In the genomic region with DNA sequence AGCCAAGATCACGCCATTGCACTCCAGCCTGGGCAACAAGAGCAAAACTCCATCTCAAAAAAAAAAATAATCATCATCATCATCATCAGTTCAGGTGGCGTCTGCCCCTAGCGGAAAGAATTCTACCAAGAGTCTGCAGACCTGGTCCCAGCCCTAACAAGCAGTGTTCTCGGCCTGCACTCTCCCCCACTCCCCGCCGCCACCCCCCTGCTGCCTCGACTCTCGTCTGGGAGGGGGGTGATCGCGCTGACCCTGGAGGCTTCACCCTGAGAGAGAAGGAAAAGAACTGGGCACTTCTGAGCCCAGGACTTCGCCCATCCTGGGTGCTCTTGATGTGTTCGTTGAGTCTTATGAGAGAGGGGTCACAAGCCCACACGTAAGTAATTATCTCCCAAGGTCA, we compare ENCODE assay signal across 23 cellular contexts.
DNase-seq lines count a peak whose midpoint lies in the region; ATAC-seq, FAIRE-seq and TF ChIP-seq lines count a peak whose summit lies in the region.
"Had no signal": no experiment of that assay in that cellular context is flagged by ENCODE, and none has a peak within 500 bp of the region (broad histone marks: within the 10 kb centered on the region; RNA-seq: fewer than 3 reads in every experiment).

No MANE protein-coding gene starts in this region.

- no peak overlapping the region for H2AFZ ChIP-seq in GM23338

- no TSS peak for BruUV-seq in MCF 10A (replicated peaks; lab: Mats Ljungman, UMichigan)

- CTCF ChIA-PET in MCF 10A (lab: Yijun Ruan, JAX) (no interaction called here), WTC11 (lab: Charles Lee) (interaction anchor here (0.8 to 0.9 kb wide), 2 partner anchors 10 to 35 kb away, joined by 3 to 4 read pairs; no protein-coding TSS in a partner anchor)
- CTCF ChIA-PET in activated naive CD4-positive, alpha-beta T cell treated with anti-CD3 and anti-CD28 coated beads, Interleukin-2, amount 10 ng/mL, durations not matched to agents 7 days and 5 days (lab: Charles Lee) = no interaction called here

- H3K4me1 ChIP-seq in breast epithelium (no peaks in the 10 kb centered on the region), GM23338 (ENCODE audit: insufficient read depth) (no peaks in the 10 kb centered on the region)
- H3K4me1 ChIP-seq: HAP-1 had no signal

- POLR2A ChIA-PET in MCF 10A (lab: Yijun Ruan, JAX) = no interaction called here
- POLR2A ChIA-PET in WTC11 (lab: Charles Lee) = no interaction called here

- no peaks in the 10 kb centered on the region for H3K9me2 ChIP-seq in GM23338 (ENCODE audit: insufficient read depth)

- FAIRE-seq in GM12891 (lab: Jason Lieb, UNC) = no peak
- FAIRE-seq: A204.1, G401.6, GM12878, GM18507 had no signal

- H3K27ac Mint-ChIP-seq in MCF 10A (ENCODE audit: low read depth, unreplicated experiment) = peak overlapping the region; percentile 14
- no peak overlapping the region for H3K27ac Mint-ChIP-seq in GM23338
- no peak overlapping the region for H3K27ac Mint-ChIP-seq in WTC11
- peak overlapping the region; percentile 36 for H3K27ac Mint-ChIP-seq in nephron progenitor cell
- H3K27ac Mint-ChIP-seq in activated naive CD4-positive, alpha-beta T cell treated with anti-CD3 and anti-CD28 coated beads, Interleukin-2, amount 10 ng/mL, durations not matched to agents 7 days and 5 days = no peak overlapping the region
- H3K27ac Mint-ChIP-seq: B cell; CD4-positive, alpha-beta memory T cell; HFFc6 had no signal

- intact Hi-C loops in MCF 10A (cut with micrococcal nuclease) (no loop called here), breast epithelium (cut with DNase I; ENCODE audit: low total_unique reads) (no loop called here)

- H3K27me3 Mint-ChIP-seq in MCF 10A (ENCODE audit: insufficient read depth, unreplicated experiment) = no peaks in the 10 kb centered on the region
- H3K27me3 Mint-ChIP-seq in GM23338 (ENCODE audit: insufficient read depth, low read depth, poor library complexity) = peaks cover 4% of the 10 kb centered on the region
- no peaks in the 10 kb centered on the region for H3K27me3 Mint-ChIP-seq in WTC11 (ENCODE audit: low read depth)
- H3K27me3 Mint-ChIP-seq in nephron progenitor cell (ENCODE audit: low read depth, poor library complexity) = no peaks in the 10 kb centered on the region
- H3K27me3 Mint-ChIP-seq in activated naive CD4-positive, alpha-beta T cell treated with anti-CD3 and anti-CD28 coated beads, Interleukin-2, amount 10 ng/mL, durations not matched to agents 7 days and 5 days = peaks cover 4% of the 10 kb centered on the region
- H3K27me3 Mint-ChIP-seq: B cell; CD4-positive, alpha-beta memory T cell had no signal

- no peak overlapping the region for H3K4me2 ChIP-seq in GM23338

- no peaks in the 10 kb centered on the region; the same call in 1 of the 2 replicates for H4K20me1 ChIP-seq in GM23338 (replicated peaks; ENCODE audit: insufficient read depth)

- TF ChIP-seq POLR2A in breast epithelium (IDR thresholded peaks at IDR 0.05) (no peak), GM12891 (IDR thresholded peaks at IDR 0.05; ENCODE audit: low read depth, low read length) (no peak)

- no peaks in the 10 kb centered on the region for H3K36me3 Mint-ChIP-seq in MCF 10A (ENCODE audit: insufficient read depth, unreplicated experiment)
- no peaks in the 10 kb centered on the region for H3K36me3 Mint-ChIP-seq in GM23338 (ENCODE audit: low read depth)
- H3K36me3 Mint-ChIP-seq in WTC11 = no peaks in the 10 kb centered on the region
- H3K36me3 Mint-ChIP-seq in nephron progenitor cell (ENCODE audit: low read depth) = no peaks in the 10 kb centered on the region
- no peaks in the 10 kb centered on the region for H3K36me3 Mint-ChIP-seq in activated naive CD4-positive, alpha-beta T cell treated with anti-CD3 and anti-CD28 coated beads, Interleukin-2, amount 10 ng/mL, durations not matched to agents 7 days and 5 days
- H3K36me3 Mint-ChIP-seq: CD4-positive, alpha-beta memory T cell had no signal

- DNase-seq in MCF 10A (ENCODE audit: unreplicated experiment) (no peak), breast epithelium (ENCODE audit: low spot score in 2 of 2) (no peak), GM23338 (ENCODE audit: low spot score) (no peak), WTC11 (ENCODE audit: low spot score) (no peak), nephron progenitor cell (no peak), GM12891 (ENCODE audit: insufficient read length, low spot score) (no peak), NCI-H1092 treated with DMSO at 0.1 percent for 48 hours (lab: John Stamatoyannopoulos, UW) (no peak)
- no peak for DNase-seq in activated naive CD4-positive, alpha-beta T cell treated with anti-CD3 and anti-CD28 coated beads, Interleukin-2, amount 10 ng/mL, durations not matched to agents 7 days and 5 days
- DNase-seq: C1 segment of cervical spinal cord; Calu3; CD4-positive, alpha-beta memory T cell; COR-L47; DMS53; DMS79 treated with DMSO at 0.1 percent for 48 hours; GOT3; HFFc6 had no signal

- H3F3A ChIP-seq in GM23338 (replicated peaks; ENCODE audit: low read depth) = no peaks in the 10 kb centered on the region

- H3K4me1 Mint-ChIP-seq in MCF 10A (ENCODE audit: insufficient read depth, unreplicated experiment) (peaks cover 14% of the 10 kb centered on the region), GM23338 (peaks cover 8% of the 10 kb centered on the region), WTC11 (peaks cover 9% of the 10 kb centered on the region), nephron progenitor cell (peaks cover 42% of the 10 kb centered on the region)
- H3K4me1 Mint-ChIP-seq in activated naive CD4-positive, alpha-beta T cell treated with anti-CD3 and anti-CD28 coated beads, Interleukin-2, amount 10 ng/mL, durations not matched to agents 7 days and 5 days = no peaks in the 10 kb centered on the region
- H3K4me1 Mint-ChIP-seq: B cell; CD4-positive, alpha-beta memory T cell had no signal

- H3K4me3 ChIP-seq in breast epithelium = no peak overlapping the region
- no peak overlapping the region for H3K4me3 ChIP-seq in GM23338
- H3K4me3 ChIP-seq: GM12878, HAP-1 had no signal

- no peak overlapping the region for H3K27ac ChIP-seq in breast epithelium
- H3K27ac ChIP-seq in GM23338 (ENCODE audit: low read depth) = no peak overlapping the region
- H3K27ac ChIP-seq: 22Rv1 had no signal

- H3K9me3 ChIP-seq in breast epithelium = no peaks in the 10 kb centered on the region
- H3K9me3 ChIP-seq: HAP-1 had no signal

- TF ChIP-seq CTCF in MCF 10A (IDR thresholded peaks at IDR 0.05; ENCODE audit: unreplicated experiment) (no peak), breast epithelium (IDR thresholded peaks at IDR 0.05) (no peak), GM23338 (conservative IDR thresholded peaks at IDR 0.05; ENCODE audit: low read depth in 2 of 2) (peak in 1 of 2 experiments; percentile 18; a peak in 1 of 4 replicates), WTC11 (IDR thresholded peaks at IDR 0.05) (no peak), nephron progenitor cell (IDR thresholded peaks at IDR 0.05) (no peak)

- H3K9me3 Mint-ChIP-seq in MCF 10A (ENCODE audit: unreplicated experiment) (no peaks in the 10 kb centered on the region), GM23338 (no peaks in the 10 kb centered on the region), WTC11 (no peaks in the 10 kb centered on the region), nephron progenitor cell (no peaks in the 10 kb centered on the region)
- H3K9me3 Mint-ChIP-seq in activated naive CD4-positive, alpha-beta T cell treated with anti-CD3 and anti-CD28 coated beads, Interleukin-2, amount 10 ng/mL, durations not matched to agents 7 days and 5 days = no peaks in the 10 kb centered on the region
- H3K9me3 Mint-ChIP-seq: CD4-positive, alpha-beta memory T cell; HFFc6 had no signal

- ATAC-seq in GM23338 = peak; percentile 20; the same call in 2 of the 3 replicates
- peak; percentile 34 for ATAC-seq in WTC11
- ATAC-seq: GM12878 had no signal

- H3K27me3 ChIP-seq in breast epithelium (no peaks in the 10 kb centered on the region), GM23338 (ENCODE audit: insufficient read depth) (no peaks in the 10 kb centered on the region)

- no peak overlapping the region for H3K4me3 Mint-ChIP-seq in MCF 10A (ENCODE audit: unreplicated experiment)
- H3K4me3 Mint-ChIP-seq in GM23338 = no peak overlapping the region
- no peak overlapping the region for H3K4me3 Mint-ChIP-seq in WTC11
- H3K4me3 Mint-ChIP-seq in nephron progenitor cell = no peak overlapping the region
- H3K4me3 Mint-ChIP-seq in activated naive CD4-positive, alpha-beta T cell treated with anti-CD3 and anti-CD28 coated beads, Interleukin-2, amount 10 ng/mL, durations not matched to agents 7 days and 5 days = no peak overlapping the region
- H3K4me3 Mint-ChIP-seq: B cell; CD4-positive, alpha-beta memory T cell; HFFc6 had no signal

- no peaks in the 10 kb centered on the region for H3K79me2 ChIP-seq in GM23338 (replicated peaks; ENCODE audit: insufficient read depth)

- H3K36me3 ChIP-seq in breast epithelium (no peaks in the 10 kb centered on the region), GM23338 (ENCODE audit: insufficient read depth) (no peaks in the 10 kb centered on the region)
- H3K36me3 ChIP-seq: HAP-1 had no signal

TF ChIP-seq in GM23338, 12 proteins besides CTCF, POLR2A, EP300 and RAD21 (continues in another document):
- no peak for TF ChIP-seq ZNF114 (CRISPR knock-in tag; IDR thresholded peaks at IDR 0.05)
- TF ChIP-seq ZNF331 (CRISPR knock-in tag; IDR thresholded peaks at IDR 0.05; ENCODE audit: low read depth) = no peak

TF ChIP-seq in GM12891, 5 proteins besides CTCF, POLR2A, EP300 and RAD21:
- TF ChIP-seq PAX5 (IDR thresholded peaks at IDR 0.05; ENCODE audit: insufficient read depth, low read length, severe bottlenecking) = no peak
- no peak for TF ChIP-seq POLR2AphosphoS5 (IDR thresholded peaks at IDR 0.05; ENCODE audit: low read depth, low read length)
- TF ChIP-seq POU2F2 (IDR thresholded peaks at IDR 0.05; ENCODE audit: low read depth, low read length) = no peak
- TF ChIP-seq TAF1 (IDR thresholded peaks at IDR 0.05; ENCODE audit: low read depth, low read length) = no peak
- TF ChIP-seq SPI1 (IDR thresholded peaks at IDR 0.05; ENCODE audit: low read depth, low read length) = no peak

Comparison
In these comparisons a context has a peak if more than half of its experiments do, and no peak if none do; other contexts are left out.
1. H3K27ac Mint-ChIP-seq: peak in MCF 10A (single experiment) and nephron progenitor cell (single experiment); none in GM23338 (single experiment), WTC11 (single experiment) and activated naive CD4-positive, alpha-beta T cell treated with anti-CD3 and anti-CD28 coated beads, Interleukin-2, amount 10 ng/mL, durations not matched to agents 7 days and 5 days (single experiment).